In the genomic region with DNA sequence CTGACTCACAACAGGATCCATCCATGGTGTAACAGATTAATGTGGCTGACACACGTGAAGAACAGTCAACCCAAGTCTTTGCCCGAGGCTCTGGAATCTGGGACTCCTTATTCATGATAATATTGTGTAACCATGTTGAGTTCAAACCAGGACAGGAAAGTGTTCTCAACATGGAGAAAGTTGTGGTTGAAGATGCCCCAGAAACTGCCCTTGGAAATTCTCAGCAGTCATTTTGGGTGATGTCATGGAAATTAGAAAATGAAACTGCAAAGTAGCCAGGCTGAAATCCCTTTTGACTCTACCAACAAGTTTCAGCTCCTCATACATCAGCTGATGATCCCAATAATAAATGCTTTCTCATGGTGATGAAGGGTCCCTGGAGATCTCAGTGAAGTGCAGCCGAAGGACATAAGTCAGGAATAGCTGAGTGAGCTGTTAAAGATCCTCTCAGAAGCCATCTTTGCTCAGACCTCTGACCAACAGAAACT, we compare ENCODE assay signal across 9 cellular contexts.
DNase-seq lines count a peak whose midpoint lies in the region; ATAC-seq lines count a peak whose summit lies in the region.
"Had no signal": no experiment of that assay in that cellular context is flagged by ENCODE, and none has a peak within 500 bp of the region (broad histone marks: within the 10 kb centered on the region; RNA-seq: fewer than 3 reads in every experiment).

No MANE protein-coding gene starts in this region.

- H3K27ac Mint-ChIP-seq in activated CD8-positive, alpha-beta memory T cell treated with anti-CD3 and anti-CD28 coated beads, Interleukin-2, amount 10 ng/mL, durations not matched to agents 7 days and 5 days = no peak overlapping the region

- DNase-seq in HCEC 1CT (peak; percentile 85), adipocyte (ENCODE audit: low read depth) (peak; percentile 99), glomerular visceral epithelial cell (ENCODE audit: extremely low spot score) (peak; percentile 92)
- no peak for DNase-seq in effector memory CD4-positive, alpha-beta T cell
- no peak for DNase-seq in stimulated activated CD4-positive, alpha-beta T cell treated with anti-CD3 and anti-CD28 coated beads, Interleukin-2, amount 100 ng/mL, for 24 hours
- DNase-seq in activated CD8-positive, alpha-beta memory T cell treated with anti-CD3 and anti-CD28 coated beads, Interleukin-2, amount 10 ng/mL, durations not matched to agents 7 days and 5 days = no peak
- DNase-seq: NCI-H187 had no signal

- H3K4me1 Mint-ChIP-seq in activated CD8-positive, alpha-beta memory T cell treated with anti-CD3 and anti-CD28 coated beads, Interleukin-2, amount 10 ng/mL, durations not matched to agents 7 days and 5 days = no peaks in the 10 kb centered on the region

- CTCF ChIA-PET in activated CD8-positive, alpha-beta memory T cell treated with anti-CD3 and anti-CD28 coated beads, Interleukin-2, amount 10 ng/mL, durations not matched to agents 7 days and 5 days (lab: Charles Lee) = interaction anchor here (1.4 kb wide), 1 partner anchor 45 kb away, joined by 4 read pairs; no protein-coding TSS in a partner anchor

- no peaks in the 10 kb centered on the region for H3K27me3 ChIP-seq in adipocyte (replicated peaks; ENCODE audit: control insufficient read depth, insufficient read depth, low read length)
- no peaks in the 10 kb centered on the region for H3K27me3 ChIP-seq in subcutaneous abdominal adipose tissue (ENCODE audit: control insufficient read depth in 5 of 5, insufficient read depth in 4 of 5, low read length in 5 of 5)
- no peaks in the 10 kb centered on the region for H3K27me3 ChIP-seq in effector memory CD4-positive, alpha-beta T cell (replicated peaks; ENCODE audit: control insufficient read depth, insufficient read depth, low read length, poor library complexity, severe bottlenecking)
- H3K27me3 ChIP-seq: neutrophil had no signal

- H3K36me3 ChIP-seq in adipocyte (ENCODE audit: control insufficient read depth, insufficient read depth, low read length, severe bottlenecking) (no peaks in the 10 kb centered on the region), subcutaneous abdominal adipose tissue (ENCODE audit: control insufficient read depth in 5 of 5, insufficient read depth in 5 of 5, low read length in 5 of 5) (peaks cover 2 to 12% (median 7%) of the 10 kb centered on the region in 5 donors)
- H3K36me3 ChIP-seq in effector memory CD4-positive, alpha-beta T cell (ENCODE audit: control insufficient read depth, insufficient read depth, low read length) = no peaks in the 10 kb centered on the region
- H3K36me3 ChIP-seq: neutrophil had no signal

- H3K9ac ChIP-seq in adipocyte (ENCODE audit: low read length) = peak overlapping the region; percentile 59
- H3K9ac ChIP-seq in subcutaneous abdominal adipose tissue (ENCODE audit: low read length in 5 of 5) = no peak overlapping the region

- H3K27ac ChIP-seq in subcutaneous abdominal adipose tissue (ENCODE audit: low read depth, low read length) = peak overlapping the region; percentile 54
- H3K27ac ChIP-seq in effector memory CD4-positive, alpha-beta T cell (ENCODE audit: insufficient read depth, low read length, poor library complexity, severe bottlenecking) = no peak overlapping the region
- H3K27ac ChIP-seq: neutrophil had no signal

- H3K27me3 Mint-ChIP-seq in activated CD8-positive, alpha-beta memory T cell treated with anti-CD3 and anti-CD28 coated beads, Interleukin-2, amount 10 ng/mL, durations not matched to agents 7 days and 5 days = no peaks in the 10 kb centered on the region

- H3K4me3 Mint-ChIP-seq in activated CD8-positive, alpha-beta memory T cell treated with anti-CD3 and anti-CD28 coated beads, Interleukin-2, amount 10 ng/mL, durations not matched to agents 7 days and 5 days = no peak overlapping the region

- no peak for ATAC-seq in activated CD8-positive, alpha-beta memory T cell treated with anti-CD3 and anti-CD28 coated beads, Interleukin-2, amount 10 ng/mL, durations not matched to agents 7 days and 5 days

- H3K4me3 ChIP-seq in adipocyte (ENCODE audit: low read length) = peak overlapping the region; percentile 30
- no peak overlapping the region for H3K4me3 ChIP-seq in subcutaneous abdominal adipose tissue (ENCODE audit: low read depth in 1 of 5, low read length in 5 of 5)
- H3K4me3 ChIP-seq in effector memory CD4-positive, alpha-beta T cell (ENCODE audit: insufficient read depth, low read depth, low read length, poor library complexity, severe bottlenecking) = no peak overlapping the region

- H3K9me3 ChIP-seq in adipocyte (ENCODE audit: control insufficient read depth, low read length) (no peaks in the 10 kb centered on the region), subcutaneous abdominal adipose tissue (ENCODE audit: control insufficient read depth in 5 of 5, low read length in 5 of 5) (no peaks in the 10 kb centered on the region)
- no peaks in the 10 kb centered on the region for H3K9me3 ChIP-seq in effector memory CD4-positive, alpha-beta T cell (ENCODE audit: control insufficient read depth, low read length)
- H3K9me3 ChIP-seq: neutrophil had no signal

- H3K36me3 Mint-ChIP-seq in activated CD8-positive, alpha-beta memory T cell treated with anti-CD3 and anti-CD28 coated beads, Interleukin-2, amount 10 ng/mL, durations not matched to agents 7 days and 5 days = no peaks in the 10 kb centered on the region

- peaks cover 29% of the 10 kb centered on the region for H3K4me1 ChIP-seq in adipocyte (ENCODE audit: control insufficient read depth, insufficient read depth, low read length)
- peaks cover 2 to 19% (median 5%) of the 10 kb centered on the region in 5 donors for H3K4me1 ChIP-seq in subcutaneous abdominal adipose tissue (ENCODE audit: control insufficient read depth in 5 of 5, insufficient read depth in 5 of 5, low read length in 5 of 5)
- H3K4me1 ChIP-seq in effector memory CD4-positive, alpha-beta T cell (ENCODE audit: control insufficient read depth, insufficient read depth, low read length, poor library complexity, severe bottlenecking) = no peaks in the 10 kb centered on the region

- H3K9me3 Mint-ChIP-seq in activated CD8-positive, alpha-beta memory T cell treated with anti-CD3 and anti-CD28 coated beads, Interleukin-2, amount 10 ng/mL, durations not matched to agents 7 days and 5 days (ENCODE audit: low read depth) = no peaks in the 10 kb centered on the region

Comparison
In these comparisons a context has a peak if more than half of its experiments do, and no peak if none do; other contexts are left out.
1. DNase-seq: peak in HCEC 1CT (single experiment), adipocyte (single experiment) and glomerular visceral epithelial cell (single experiment); none in effector memory CD4-positive, alpha-beta T cell (0 of 3), stimulated activated CD4-positive, alpha-beta T cell treated with anti-CD3 and anti-CD28 coated beads, Interleukin-2, amount 100 ng/mL, for 24 hours (0 of 2) and activated CD8-positive, alpha-beta memory T cell treated with anti-CD3 and anti-CD28 coated beads, Interleukin-2, amount 10 ng/mL, durations not matched to agents 7 days and 5 days (single experiment).